ENCODE assay signal across 12 cellular contexts in genomic region chr5:53418844-53419243, GRCh38.
DNase-seq lines count a peak whose midpoint lies in the region; ATAC-seq and TF ChIP-seq lines count a peak whose summit lies in the region.
"Had no signal": no experiment of that assay in that cellular context is flagged by ENCODE, and none has a peak within 500 bp of the region (broad histone marks: within the 10 kb centered on the region; RNA-seq: fewer than 3 reads in every experiment).

No MANE protein-coding gene starts in this region.

- WGBS in esophagus muscularis mucosa, result 59% methylated on average over 4 of the region's 4 CpGs

- DNase-seq in Daoy (ENCODE audit: low read depth) (peak; percentile 35), RKO (ENCODE audit: low spot score) (peak; percentile 15), esophagus muscularis mucosa (ENCODE audit: extremely low spot score) (no peak), non-pigmented ciliary epithelial cell (ENCODE audit: low read depth) (peak; percentile 85), NCI-H2196 treated with DMSO at 0.1 percent for 48 hours (lab: John Stamatoyannopoulos, UW; ENCODE audit: unreplicated experiment) (no peak), uterus (no peak)
- DNase-seq in activated CD4-positive, CD25-positive, alpha-beta regulatory T cell treated with anti-CD3 and anti-CD28 coated beads, Interleukin-2, amount 50 U/mL, for 72 hours, result no peak
- DNase-seq: activated CD4-positive, alpha-beta T cell treated with anti-CD3 and anti-CD28 coated beads, Interleukin-2, amount 50 U/mL, for 48 hours; cortex of kidney; NCI-H1105; NCI-H82 had no signal

- H3K9me3 ChIP-seq in esophagus muscularis mucosa (no peaks in the 10 kb centered on the region), uterus (no peaks in the 10 kb centered on the region)

- TF ChIP-seq POLR2A in esophagus muscularis mucosa (IDR thresholded peaks at IDR 0.05; ENCODE audit: low read depth), result no peak
- TF ChIP-seq POLR2A in uterus (IDR thresholded peaks at IDR 0.05), result no peak

- intact Hi-C loops in esophagus muscularis mucosa (cut with DNase I) (no loop called here), uterus (cut with DNase I; ENCODE audit: low total_unique reads) (no loop called here)

- H3K27me3 ChIP-seq in esophagus muscularis mucosa (no peaks in the 10 kb centered on the region), uterus (no peaks in the 10 kb centered on the region)

- ATAC-seq in HG02938 (IDR thresholded peaks at IDR 0.05; ENCODE audit: unreplicated experiment), result no peak

- H3K36me3 ChIP-seq in esophagus muscularis mucosa, result no peaks in the 10 kb centered on the region
- H3K36me3 ChIP-seq in uterus, result no peaks in the 10 kb centered on the region

- TF ChIP-seq CTCF in esophagus muscularis mucosa (IDR thresholded peaks at IDR 0.05) (no peak), uterus (IDR thresholded peaks at IDR 0.05) (no peak)

- H3K4me3 ChIP-seq in esophagus muscularis mucosa (no peak overlapping the region), uterus (no peak overlapping the region)

- H3K4me1 ChIP-seq in esophagus muscularis mucosa (no peaks in the 10 kb centered on the region), uterus (no peaks in the 10 kb centered on the region)

- TF ChIP-seq EP300 in esophagus muscularis mucosa (IDR thresholded peaks at IDR 0.05), result no peak

- H3K27ac ChIP-seq in esophagus muscularis mucosa (replicated peaks in 1 of 4), result peak overlapping the region in 3 of 4 donors; percentile 8 to 44 (median 19)
- no peak overlapping the region for H3K27ac ChIP-seq in uterus

Comparison
In these comparisons a context has a peak if more than half of its experiments do, and no peak if none do; other contexts are left out.
1. DNase-seq: peak in Daoy (single experiment), RKO (single experiment) and non-pigmented ciliary epithelial cell (single experiment); none in esophagus muscularis mucosa (single experiment), NCI-H2196 treated with DMSO at 0.1 percent for 48 hours (single experiment), uterus (0 of 2) and activated CD4-positive, CD25-positive, alpha-beta regulatory T cell treated with anti-CD3 and anti-CD28 coated beads, Interleukin-2, amount 50 U/mL, for 72 hours (single experiment).
2. H3K27ac ChIP-seq: peak in esophagus muscularis mucosa (3 of 4); none in uterus (0 of 2).